ENCODE assay signal across 1 cellular context in genomic region chr2:211085056-211085680, GRCh38.
TF ChIP-seq lines count a peak whose summit lies in the region.

No MANE protein-coding gene starts in this region.

TF ChIP-seq in SK-N-SH, 30 proteins besides CTCF, POLR2A, EP300 and RAD21 (continued from another document):
- TF ChIP-seq USF2 (IDR thresholded peaks at IDR 0.05; ENCODE audit: borderline replicate concordance, low read depth, low read length) = no peak
- TF ChIP-seq RFX5 (IDR thresholded peaks at IDR 0.05; ENCODE audit: low read length) = no peak
- TF ChIP-seq SMC3 (IDR thresholded peaks at IDR 0.05; ENCODE audit: low read depth, low read length) = peak; percentile 49
- TF ChIP-seq PBX3 (IDR thresholded peaks at IDR 0.05) = no peak
- TF ChIP-seq USF1 (IDR thresholded peaks at IDR 0.05; ENCODE audit: borderline replicate concordance, low read depth) = no peak
TF ChIP-seq in SK-N-SH: peak in this region for 1.
